7 cellular contexts compared by ENCODE assay signal in the genomic region with DNA sequence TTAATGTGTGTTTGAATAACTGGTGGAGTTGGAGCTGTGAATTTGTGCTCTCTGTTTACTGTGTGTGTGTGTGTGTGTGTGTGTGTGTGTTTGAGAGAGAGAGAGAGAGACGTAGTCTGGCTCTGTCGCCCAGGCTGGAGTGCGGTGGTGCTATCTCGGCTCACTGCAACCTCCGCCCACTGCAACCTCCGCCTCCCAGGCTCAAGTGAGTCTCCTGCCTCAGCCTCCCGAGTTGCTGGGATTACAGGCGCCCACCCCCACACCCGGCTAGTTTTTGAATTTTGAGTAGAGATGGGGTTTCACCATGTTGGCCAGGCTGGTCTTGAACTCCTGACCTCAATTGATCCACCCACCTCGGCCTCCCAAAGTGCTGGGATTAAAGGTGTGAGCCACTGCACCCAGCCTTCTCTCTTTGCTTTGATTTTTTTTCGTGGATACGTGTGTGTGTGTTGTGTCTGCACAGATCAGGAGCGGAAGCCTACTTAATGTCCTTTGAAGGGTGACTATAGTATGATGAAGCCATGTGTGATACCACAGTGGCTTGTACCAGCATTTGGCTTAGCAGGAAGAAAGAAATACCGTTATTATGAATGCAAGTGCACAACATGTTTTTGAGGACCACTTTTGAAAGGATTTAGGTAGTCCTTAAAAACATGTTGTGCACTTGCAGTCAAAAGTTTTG. TPM values are rescaled to one million over a fixed set of nuclear protein-coding genes. Genes with fewer than 3 reads are reported as not detected.
DNase-seq lines count a peak whose midpoint lies in the region; ATAC-seq, FAIRE-seq and TF ChIP-seq lines count a peak whose summit lies in the region.
"Not testable (repeated sequence)": the region's sequence is repeated elsewhere in the genome, so short reads cannot be mapped to it uniquely, and the experiment has no call there.

No MANE protein-coding gene starts in this region.

- dilution Hi-C loops in keratinocyte (cut with MboI; ENCODE audit: extremely low pct_ligation_motif_present, low sequenced_read_pairs), result not testable (repeated sequence)

- H3K9ac ChIP-seq in colonic mucosa (ENCODE audit: low read depth in 2 of 2, low read length in 2 of 2), result peak overlapping the region; percentile 79 to 92
- H3K9ac ChIP-seq in keratinocyte (ENCODE audit: control insufficient read depth, extremely low read depth, insufficient read depth, low read length), result not testable (repeated sequence)

- not testable (repeated sequence) for H3K9me1 ChIP-seq in keratinocyte (ENCODE audit: control insufficient read depth, extremely low read depth, insufficient read depth, low read length)

- peak overlapping the region; percentile 86 for H3K4me2 ChIP-seq in keratinocyte (ENCODE audit: control insufficient read depth, extremely low read depth, insufficient read depth, low read depth, low read length)

- H3K9me3 Mint-ChIP-seq in activated T-helper 1 cell treated with anti-CD3 and anti-CD28 coated beads, Interleukin-12 subunit alpha, Interleukin-12 subunit beta, Interleukin-2, Interleukin-4 antibody, amounts not matched to agents 30 ng/mL and 10 ng/mL and 1 ng/mL, durations not matched to agents 14 hours and 24 hours and 36 hours, result not testable (repeated sequence)

- H3K27me3 ChIP-seq in HL-60 (ENCODE audit: insufficient read depth, poor library complexity, severe bottlenecking); colonic mucosa; keratinocyte (ENCODE audit: control insufficient read depth, extremely low read depth, insufficient read depth, low read length); pancreas: not testable (repeated sequence)

- H2AFZ ChIP-seq in keratinocyte (ENCODE audit: control insufficient read depth, low read length), result not testable (repeated sequence)

- not testable (repeated sequence) for FAIRE-seq in keratinocyte (lab: Jason Lieb, UNC); pancreas (lab: Jason Lieb, UNC)

- peak overlapping the region; percentile 80 for H3K27ac ChIP-seq in HL-60 (replicated peaks)
- H3K27ac ChIP-seq in colonic mucosa, result peak overlapping the region; percentile 94
- H3K27ac ChIP-seq in keratinocyte (ENCODE audit: control insufficient read depth, insufficient read depth, low read length), result not testable (repeated sequence)
- peak overlapping the region in 2 of 4 donors; percentile 78 to 81 for H3K27ac ChIP-seq in pancreas

- peak; percentile 19 to 43 (median 27) for ATAC-seq in pancreas

- H3K79me2 ChIP-seq in keratinocyte (ENCODE audit: control insufficient read depth, insufficient read depth, low read length), result not testable (repeated sequence)

- H3K36me3 ChIP-seq in colonic mucosa; keratinocyte (ENCODE audit: control insufficient read depth in 2 of 2, extremely low read depth in 1 of 2, insufficient read depth in 2 of 2, low read length in 2 of 2); pancreas: not testable (repeated sequence)

- H3K27ac Mint-ChIP-seq in activated T-helper 1 cell treated with anti-CD3 and anti-CD28 coated beads, Interleukin-12 subunit alpha, Interleukin-12 subunit beta, Interleukin-2, Interleukin-4 antibody, amounts not matched to agents 30 ng/mL and 10 ng/mL and 1 ng/mL, durations not matched to agents 14 hours and 24 hours and 36 hours, result peak overlapping the region; percentile 99

- DNase-seq in HL-60 (ENCODE audit: low read depth in 1 of 2, low spot score in 1 of 2) (peak in 1 of 2 experiments; percentile 46), T-helper 9 cell (peak; percentile 25), colonic mucosa (peak; percentile 60), pancreas (peak in 3 of 6 donors; percentile 12 to 35 (median 21))
- DNase-seq in activated T-helper 1 cell treated with anti-CD3 and anti-CD28 coated beads, Interleukin-12 subunit alpha, Interleukin-12 subunit beta, Interleukin-2, Interleukin-4 antibody, amounts not matched to agents 30 ng/mL and 10 ng/mL and 1 ng/mL, durations not matched to agents 14 hours and 24 hours and 36 hours (ENCODE audit: low spot score), result peak; percentile 16
- not testable (repeated sequence) for DNase-seq in keratinocyte (ENCODE audit: low read depth, low spot score)
- DNase-seq in stimulated activated CD8-positive, alpha-beta memory T cell treated with anti-CD3 and anti-CD28 coated beads, Interleukin-15, amount 100 ng/mL, for 24 hours (ENCODE audit: low read depth), result peak; percentile 11

- H3K4me1 Mint-ChIP-seq in activated T-helper 1 cell treated with anti-CD3 and anti-CD28 coated beads, Interleukin-12 subunit alpha, Interleukin-12 subunit beta, Interleukin-2, Interleukin-4 antibody, amounts not matched to agents 30 ng/mL and 10 ng/mL and 1 ng/mL, durations not matched to agents 14 hours and 24 hours and 36 hours (ENCODE audit: low read depth), result peaks cover 54% of the 10 kb centered on the region

- peak overlapping the region; percentile 99 for H3K4me3 Mint-ChIP-seq in activated T-helper 1 cell treated with anti-CD3 and anti-CD28 coated beads, Interleukin-12 subunit alpha, Interleukin-12 subunit beta, Interleukin-2, Interleukin-4 antibody, amounts not matched to agents 30 ng/mL and 10 ng/mL and 1 ng/mL, durations not matched to agents 14 hours and 24 hours and 36 hours

- H3K4me3 ChIP-seq in HL-60 (replicated peaks; ENCODE audit: insufficient read depth, low read length), result peak overlapping the region; percentile 69
- peak overlapping the region; percentile 61 for H3K4me3 ChIP-seq in colonic mucosa
- H3K4me3 ChIP-seq in keratinocyte (ENCODE audit: control insufficient read depth in 2 of 3, extremely low read depth in 1 of 3, insufficient read depth in 2 of 3, low read depth in 1 of 3, low read length in 3 of 3), result peak overlapping the region; percentile 52 to 69 (median 59)
- peak overlapping the region in 3 of 4 donors; percentile 34 to 72 (median 51) for H3K4me3 ChIP-seq in pancreas

- 34 to 37% methylated on average over 14 of the region's 14 CpGs for WGBS in pancreas, 2 donors

- H3K36me3 Mint-ChIP-seq in activated T-helper 1 cell treated with anti-CD3 and anti-CD28 coated beads, Interleukin-12 subunit alpha, Interleukin-12 subunit beta, Interleukin-2, Interleukin-4 antibody, amounts not matched to agents 30 ng/mL and 10 ng/mL and 1 ng/mL, durations not matched to agents 14 hours and 24 hours and 36 hours (ENCODE audit: low read depth), result peaks cover 16% of the 10 kb centered on the region

- H3K27me3 Mint-ChIP-seq in activated T-helper 1 cell treated with anti-CD3 and anti-CD28 coated beads, Interleukin-12 subunit alpha, Interleukin-12 subunit beta, Interleukin-2, Interleukin-4 antibody, amounts not matched to agents 30 ng/mL and 10 ng/mL and 1 ng/mL, durations not matched to agents 14 hours and 24 hours and 36 hours (ENCODE audit: insufficient read depth), result not testable (repeated sequence)

- not testable (repeated sequence) for H4K20me1 ChIP-seq in keratinocyte (ENCODE audit: control insufficient read depth, extremely low read depth, insufficient read depth, low read length)

- not testable (repeated sequence) for H3K9me3 ChIP-seq in colonic mucosa; keratinocyte (ENCODE audit: control insufficient read depth, low read depth, low read length); pancreas

- not testable (repeated sequence) for TF ChIP-seq CTCF in HL-60 (IDR thresholded peaks at IDR 0.05; ENCODE audit: insufficient read depth, low read length); colonic mucosa (IDR thresholded peaks at IDR 0.05); keratinocyte (optimal IDR thresholded peaks at IDR 0.05 in 1 of 3, IDR thresholded peaks at IDR 0.05 in 1 of 3, conservative IDR thresholded peaks at IDR 0.05 in 1 of 3; ENCODE audit: extremely low read depth in 1 of 3, insufficient read depth in 2 of 3, low read length in 3 of 3); pancreas (IDR thresholded peaks at IDR 0.05)

- H3K4me1 ChIP-seq in colonic mucosa; keratinocyte (ENCODE audit: control insufficient read depth, extremely low read depth, insufficient read depth, low read length): not testable (repeated sequence)
- H3K4me1 ChIP-seq in pancreas, result peaks cover 12 to 16% (median 13%) of the 10 kb centered on the region in 3 donors

- intact Hi-C loops in activated T-helper 1 cell treated with anti-CD3 and anti-CD28 coated beads, Interleukin-12 subunit alpha, Interleukin-12 subunit beta, Interleukin-2, Interleukin-4 antibody, amounts not matched to agents 30 ng/mL and 10 ng/mL and 1 ng/mL, durations not matched to agents 14 hours and 24 hours and 36 hours (cut with micrococcal nuclease), result loop anchor here (1.0 to 2.0 kb wide), 3 partner anchors 7 to 451 kb away; a partner anchor contains a TSS
- intact Hi-C loops in colonic mucosa (cut with DNase I); pancreas (cut with DNase I): not testable (repeated sequence)

RNA-seq across cellular contexts. Expression of a gene that starts 1.5 kb away (rescaled TPM):
- total RNA-seq in activated T-helper 1 cell treated with anti-CD3 and anti-CD28 coated beads, Interleukin-12 subunit alpha, Interleukin-12 subunit beta, Interleukin-2, Interleukin-4 antibody, amounts not matched to agents 30 ng/mL and 10 ng/mL and 1 ng/mL, durations not matched to agents 14 hours and 24 hours and 36 hours, result 32.2 and 34.6 TPM in 2 replicates
- 10 to 100 TPM in 1 of 2 donors, 1 to 10 TPM in 1; 8.4 to 13.9 TPM for total RNA-seq in colonic mucosa
- polyA plus RNA-seq in keratinocyte, result 3.2 to 4.5 TPM (median 3.9 TPM) in 3 replicates
- 3.1 TPM for polyA plus RNA-seq in keratinocyte (2011; ENCODE audit: low read depth)
- 3.2 and 4.9 TPM in 2 replicates for polyA plus RNA-seq in keratinocyte (2011; cell fraction: cytosol; rRNA removed)
- polyA plus RNA-seq in keratinocyte (2011; cell fraction: nucleus; rRNA removed), result 4.0 and 4.2 TPM in 2 replicates
- polyA plus RNA-seq in keratinocyte (2012; ENCODE audit: low replicate concordance), result 2.1 and 2.6 TPM in 2 replicates
- 1.7 to 5.4 TPM (median 2.7 TPM) in 3 replicates for polyA minus RNA-seq in keratinocyte
- 2.3 TPM for polyA minus RNA-seq in keratinocyte (2011; cell fraction: cytosol; rRNA and poly(A)+ RNA removed)
- polyA minus RNA-seq in keratinocyte (2011; cell fraction: nucleus; rRNA and poly(A)+ RNA removed), result 1.5 and 3.7 TPM in 2 replicates
- total RNA-seq in pancreas, result 1 to 10 TPM; 1.6 to 3.5 (median 2.3) TPM
- 1 to 10 TPM in 1 of 2 donors, under 1 TPM in 1; 0.92 to 1.2 TPM for polyA plus RNA-seq in pancreas
